8 cellular contexts compared by ENCODE assay signal in genomic region chr2:218995972-218996644, GRCh38. TPM values are rescaled to one million over a fixed set of nuclear protein-coding genes. Genes with fewer than 3 reads are reported as not detected.
A peak's percentile ranks its signal among the peaks of the same experiment; 100 is the strongest.
DNase-seq lines count a peak whose midpoint lies in the region; ATAC-seq and TF ChIP-seq lines count a peak whose summit lies in the region.

No MANE protein-coding gene starts in this region.

- no peaks in the 10 kb centered on the region for H3K79me2 ChIP-seq in trophoblast cell (ENCODE audit: control insufficient read depth, insufficient read depth, low read length, poor library complexity)

- H3K36me3 ChIP-seq in cardiac muscle cell (no peaks in the 10 kb centered on the region), trophoblast cell (ENCODE audit: control insufficient read depth in 1 of 2, insufficient read depth in 2 of 2, low read length in 2 of 2) (no peaks in the 10 kb centered on the region), tibial nerve (no peaks in the 10 kb centered on the region)

- TF ChIP-seq CTCF in NB4 (IDR thresholded peaks at IDR 0.05; ENCODE audit: low read depth, low read length) (peak; percentile 71), cardiac muscle cell (IDR thresholded peaks at IDR 0.05; ENCODE audit: low read depth, low read length) (peak; percentile 89), tibial nerve (IDR thresholded peaks at IDR 0.05) (peak; percentile 83 to 95 (median 89))

- no peaks in the 10 kb centered on the region for H3K9me3 ChIP-seq in cardiac muscle cell (ENCODE audit: low read depth)
- peaks cover 13% of the 10 kb centered on the region for H3K9me3 ChIP-seq in trophoblast cell (ENCODE audit: insufficient read depth, low read depth, low read length)
- H3K9me3 ChIP-seq in tibial nerve = no peaks in the 10 kb centered on the region

- no peak overlapping the region for H3K4me3 ChIP-seq in NB4 (ENCODE audit: low read depth, low read length)
- H3K4me3 ChIP-seq in cardiac muscle cell = peak overlapping the region; percentile 12
- no peak overlapping the region for H3K4me3 ChIP-seq in trophoblast cell (ENCODE audit: low read depth, low read length)
- peak overlapping the region in 3 of 4 donors; percentile 5 to 39 (median 24) for H3K4me3 ChIP-seq in tibial nerve

- H3K27me3 ChIP-seq in cardiac muscle cell (peaks cover 89% of the 10 kb centered on the region), trophoblast cell (ENCODE audit: insufficient read depth, low read length) (peaks cover 63% of the 10 kb centered on the region), tibial nerve (peaks cover 0 to 92% of the 10 kb centered on the region in 2 donors)

- no peak overlapping the region for H3K23ac ChIP-seq in trophoblast cell (ENCODE audit: low read length)

- peaks cover 14% of the 10 kb centered on the region for H3K4me1 ChIP-seq in cardiac muscle cell (ENCODE audit: low read depth)
- peaks cover 13 to 26% of the 10 kb centered on the region in 2 experiments for H3K4me1 ChIP-seq in trophoblast cell (ENCODE audit: control insufficient read depth in 1 of 2, insufficient read depth in 2 of 2, low read length in 2 of 2)
- peaks cover 0 to 44% (median 16%) of the 10 kb centered on the region in 4 donors for H3K4me1 ChIP-seq in tibial nerve

- no peak overlapping the region for H4K91ac ChIP-seq in trophoblast cell (ENCODE audit: low read depth, low read length)

- peak overlapping the region; percentile 68 for H3K4me2 ChIP-seq in trophoblast cell (ENCODE audit: low read length)

- peak; percentile 98 for DNase-seq in AG08396 (ENCODE audit: low spot score)
- DNase-seq in NB4 (ENCODE audit: low read depth) = peak; percentile 70
- DNase-seq in activated naive CD8-positive, alpha-beta T cell treated with anti-CD3 and anti-CD28 coated beads for 36 hours = peak; percentile 86
- DNase-seq in cardiac muscle cell (ENCODE audit: low read depth in 1 of 2, low spot score in 1 of 2) = peak; percentile 87
- peak; percentile 78 to 90 for DNase-seq in trophoblast cell
- peak; percentile 62 to 82 for DNase-seq in tibial nerve (ENCODE audit: low spot score in 2 of 2)

- H4K12ac ChIP-seq in trophoblast cell (ENCODE audit: low read depth, low read length) = no peak overlapping the region

- TF ChIP-seq POLR2A in NB4 (IDR thresholded peaks at IDR 0.05; ENCODE audit: extremely low read depth, insufficient read length) (no peak), tibial nerve (IDR thresholded peaks at IDR 0.05) (peak in 1 of 2 donors; percentile 68)

- H3K27ac Mint-ChIP-seq in activated naive CD8-positive, alpha-beta T cell treated with anti-CD3 and anti-CD28 coated beads for 36 hours = no peak overlapping the region

- no peaks in the 10 kb centered on the region for H3K36me3 Mint-ChIP-seq in activated naive CD8-positive, alpha-beta T cell treated with anti-CD3 and anti-CD28 coated beads for 36 hours

- no peak overlapping the region for H2BK120ac ChIP-seq in trophoblast cell (ENCODE audit: insufficient read depth, low read length, poor library complexity)

- no peak overlapping the region for H3K18ac ChIP-seq in trophoblast cell (ENCODE audit: low read length)

- no peak overlapping the region for H3K9ac ChIP-seq in trophoblast cell (ENCODE audit: low read length)

- no peak overlapping the region for H2BK5ac ChIP-seq in trophoblast cell (ENCODE audit: low read depth, low read length, poor library complexity)

- TF ChIP-seq EP300 in tibial nerve (IDR thresholded peaks at IDR 0.05) = peak; percentile 70 to 92

- H2AK5ac ChIP-seq in trophoblast cell (ENCODE audit: low read length) = no peak overlapping the region

- H3K79me1 ChIP-seq in trophoblast cell (ENCODE audit: low read length) = no peaks in the 10 kb centered on the region

- WGBS in trophoblast cell (ENCODE audit: extremely low coverage, insufficient coverage, insufficient read length) = no CpG with 5 or more reads among the region's 42 CpGs
- WGBS in tibial nerve, 2 donors = 8% methylated on average over 27 to 36 of the region's 42 CpGs

- no peak overlapping the region for H3K4me3 Mint-ChIP-seq in activated naive CD8-positive, alpha-beta T cell treated with anti-CD3 and anti-CD28 coated beads for 36 hours

- H3K27me3 Mint-ChIP-seq in activated naive CD8-positive, alpha-beta T cell treated with anti-CD3 and anti-CD28 coated beads for 36 hours = peaks cover 89% of the 10 kb centered on the region

- H4K8ac ChIP-seq in trophoblast cell (ENCODE audit: low read depth, low read length) = peak overlapping the region; percentile 36

- H3K14ac ChIP-seq in trophoblast cell (ENCODE audit: low read length) = no peak overlapping the region

- ATAC-seq in GM19351 (IDR thresholded peaks at IDR 0.05; ENCODE audit: unreplicated experiment) (peak; percentile 70), SK-N-SH treated with all-trans-retinoic acid at 6 μM for 48 hours (peak; percentile 89)

- no peaks in the 10 kb centered on the region for H3K9me3 Mint-ChIP-seq in activated naive CD8-positive, alpha-beta T cell treated with anti-CD3 and anti-CD28 coated beads for 36 hours

- H3K27ac ChIP-seq in cardiac muscle cell (no peak overlapping the region), trophoblast cell (ENCODE audit: low read depth, low read length) (no peak overlapping the region), tibial nerve (peak overlapping the region in 1 of 4 donors; percentile 59)

- peaks cover 2% of the 10 kb centered on the region for H3K4me1 Mint-ChIP-seq in activated naive CD8-positive, alpha-beta T cell treated with anti-CD3 and anti-CD28 coated beads for 36 hours

- H2AFZ ChIP-seq in trophoblast cell (ENCODE audit: insufficient read depth, low read length, poor library complexity) = peak overlapping the region; percentile 63

- no peak overlapping the region for H2BK12ac ChIP-seq in trophoblast cell (ENCODE audit: low read length)

- H3K4ac ChIP-seq in trophoblast cell (ENCODE audit: low read depth, low read length) = no peak overlapping the region

TF ChIP-seq in SK-N-SH treated with all-trans-retinoic acid at 6 μM for 48 hours, 23 proteins besides CTCF, POLR2A, EP300 and RAD21:
- TF ChIP-seq POU6F1 (CRISPR knock-in tag; IDR thresholded peaks at IDR 0.05; ENCODE audit: borderline replicate concordance, low read depth) (no peak), TSHZ2 (CRISPR knock-in tag; IDR thresholded peaks at IDR 0.05) (peak; percentile 76), ZFP30 (CRISPR knock-in tag; IDR thresholded peaks at IDR 0.05) (0 out of 2 replicates have a peak, but pooled peaks have one; percentile 4)

RNA-seq across cellular contexts. Expression of gene CRYBA2, which starts 2.9 kb away (rescaled TPM):
- total RNA-seq in activated naive CD8-positive, alpha-beta T cell treated with anti-CD3 and anti-CD28 coated beads for 36 hours = not detected
- not detected in 2 replicates for total RNA-seq in cardiac muscle cell
- polyA plus RNA-seq in cardiac muscle cell = not detected in 2 replicates
- polyA plus RNA-seq in trophoblast cell (2013) = 0.15 and 0.21 TPM in 2 replicates
- not detected for total RNA-seq in tibial nerve

RNA-seq across cellular contexts. Expression of gene FEV, which starts 11.1 kb away (rescaled TPM):
- not detected for total RNA-seq in activated naive CD8-positive, alpha-beta T cell treated with anti-CD3 and anti-CD28 coated beads for 36 hours
- not detected in 2 replicates for total RNA-seq in cardiac muscle cell
- not detected in 2 replicates for polyA plus RNA-seq in cardiac muscle cell
- 0.07 and 0.21 TPM in 2 replicates for polyA plus RNA-seq in trophoblast cell (2013)
- not detected for total RNA-seq in tibial nerve

RNA-seq across cellular contexts. Expression of gene CDK5R2, which starts 36.6 kb away (rescaled TPM):
- total RNA-seq in activated naive CD8-positive, alpha-beta T cell treated with anti-CD3 and anti-CD28 coated beads for 36 hours = not detected
- total RNA-seq in cardiac muscle cell (0.06 TPM in 1 of 2 replicates, not detected in the other), tibial nerve (not detected)
- 0.22 and 0.24 TPM in 2 replicates for polyA plus RNA-seq in cardiac muscle cell
- 0.16 and 0.18 TPM in 2 replicates for polyA plus RNA-seq in trophoblast cell (2013)

RNA-seq across cellular contexts. Expression of gene CFAP65, which starts 45.2 kb away (rescaled TPM):
- not detected for total RNA-seq in activated naive CD8-positive, alpha-beta T cell treated with anti-CD3 and anti-CD28 coated beads for 36 hours
- total RNA-seq in cardiac muscle cell = 0.07 and 2.2 TPM in 2 replicates
- polyA plus RNA-seq in cardiac muscle cell = 0.12 and 0.45 TPM in 2 replicates
- polyA plus RNA-seq in trophoblast cell (2013) = 0.06 and 0.07 TPM in 2 replicates
- not detected for total RNA-seq in tibial nerve

Comparison
In these comparisons a context has a peak if more than half of its experiments do, and no peak if none do; other contexts are left out.
1. H3K4me3 ChIP-seq: peak in cardiac muscle cell (single experiment) and tibial nerve (3 of 4); none in NB4 (single experiment) and trophoblast cell (single experiment).
2. Peak in every context shown above with its lines, with median percentiles within 50 percentile points of each other: DNase-seq and CTCF ChIP-seq.